In genomic region chr17:31392002-31392855, GRCh38 we compare ENCODE assay signal across 9 cellular contexts. TPM values are rescaled to one million over a fixed set of nuclear protein-coding genes. Genes with fewer than 3 reads are reported as not detected.
DNase-seq lines count a peak whose midpoint lies in the region; ATAC-seq lines count a peak whose summit lies in the region.
"Had no signal": no experiment of that assay in that cellular context is flagged by ENCODE, and none has a peak within 500 bp of the region (broad histone marks: within the 10 kb centered on the region; RNA-seq: fewer than 3 reads in every experiment).

No MANE protein-coding gene starts in this region.

- H3K18ac ChIP-seq in neuronal stem cell (ENCODE audit: low read length): peak overlapping the region; percentile 40

- no peak overlapping the region for H2BK15ac ChIP-seq in neuronal stem cell (ENCODE audit: low read length)

- no peaks in the 10 kb centered on the region for H3K9me3 ChIP-seq in CD4-positive, CD25-positive, alpha-beta regulatory T cell (ENCODE audit: control insufficient read depth in 2 of 2, low read length in 2 of 2)
- no peaks in the 10 kb centered on the region for H3K9me3 ChIP-seq in effector memory CD4-positive, alpha-beta T cell (ENCODE audit: control insufficient read depth, low read length)
- H3K9me3 ChIP-seq in neuronal stem cell (replicated peaks in 1 of 2; ENCODE audit: control insufficient read depth in 2 of 2, insufficient read depth in 1 of 2, low read depth in 1 of 2, low read length in 2 of 2): no peaks in the 10 kb centered on the region

- peaks cover 70% of the 10 kb centered on the region for H3K27me3 Mint-ChIP-seq in CD4-positive, CD25-positive, alpha-beta regulatory T cell
- H3K27me3 Mint-ChIP-seq in IgD-negative memory B cell: peaks cover 36% of the 10 kb centered on the region

- peak overlapping the region; percentile 75 for H3K9ac ChIP-seq in neuronal stem cell (ENCODE audit: low read depth, low read length, poor library complexity)

- no peak overlapping the region for H3K4me3 ChIP-seq in CD4-positive, CD25-positive, alpha-beta regulatory T cell (ENCODE audit: low read depth, low read length)
- H3K4me3 ChIP-seq in effector memory CD4-positive, alpha-beta T cell (ENCODE audit: insufficient read depth, low read depth, low read length, poor library complexity, severe bottlenecking): peak overlapping the region; percentile 25
- H3K4me3 ChIP-seq in neuronal stem cell (ENCODE audit: low read length in 2 of 2): peak overlapping the region; percentile 44 to 79

- H3K27me3 ChIP-seq in CD4-positive, CD25-positive, alpha-beta regulatory T cell (ENCODE audit: control insufficient read depth, insufficient read depth, low read length): peaks cover 9% of the 10 kb centered on the region
- peaks cover 17% of the 10 kb centered on the region for H3K27me3 ChIP-seq in effector memory CD4-positive, alpha-beta T cell (replicated peaks; ENCODE audit: control insufficient read depth, insufficient read depth, low read length, poor library complexity, severe bottlenecking)
- peaks cover 9 to 50% (median 40%) of the 10 kb centered on the region in 3 experiments for H3K27me3 ChIP-seq in neuronal stem cell (ENCODE audit: control insufficient read depth in 3 of 3, insufficient read depth in 3 of 3, low read depth in 1 of 3, low read length in 3 of 3)

- no peak overlapping the region for H3K4ac ChIP-seq in neuronal stem cell (ENCODE audit: low read length)

- H4K8ac ChIP-seq in neuronal stem cell (ENCODE audit: low read depth, low read length): no peak overlapping the region

- peak overlapping the region; percentile 50 for H3K14ac ChIP-seq in neuronal stem cell (ENCODE audit: low read length)

- peak overlapping the region in 1 of 3 donors; percentile 62 for H3K27ac Mint-ChIP-seq in CD4-positive, CD25-positive, alpha-beta regulatory T cell
- peak overlapping the region in 1 of 3 donors; percentile 31 for H3K27ac Mint-ChIP-seq in IgD-negative memory B cell

- no peak overlapping the region for H2BK5ac ChIP-seq in neuronal stem cell (ENCODE audit: low read length)

- no CpG with 5 or more reads among the region's 52 CpGs for WGBS in neuronal stem cell (ENCODE audit: extremely low coverage in 2 of 2, insufficient read length in 2 of 2, insufficient replicate concordance in 1 of 2), 2 donors

- peaks cover 8% of the 10 kb centered on the region for H3K4me1 ChIP-seq in CD4-positive, CD25-positive, alpha-beta regulatory T cell (ENCODE audit: control insufficient read depth, insufficient read depth, low read length, poor library complexity, severe bottlenecking)
- peaks cover 5% of the 10 kb centered on the region for H3K4me1 ChIP-seq in effector memory CD4-positive, alpha-beta T cell (ENCODE audit: control insufficient read depth, insufficient read depth, low read length, poor library complexity, severe bottlenecking)
- peaks cover 0 to 3% of the 10 kb centered on the region in 2 donors for H3K4me1 ChIP-seq in neuronal stem cell (ENCODE audit: control insufficient read depth in 2 of 2, insufficient read depth in 1 of 2, low read depth in 1 of 2, low read length in 2 of 2)

- H3K27ac ChIP-seq in CD4-positive, CD25-positive, alpha-beta regulatory T cell (ENCODE audit: insufficient read depth, low read length, poor library complexity, severe bottlenecking): no peak overlapping the region
- no peak overlapping the region for H3K27ac ChIP-seq in effector memory CD4-positive, alpha-beta T cell (ENCODE audit: insufficient read depth, low read length, poor library complexity, severe bottlenecking)
- no peak overlapping the region for H3K27ac ChIP-seq in neuronal stem cell (replicated peaks; ENCODE audit: low read length)
- H3K27ac ChIP-seq: epithelial cell of prostate had no signal

- peaks cover 0 to 17% (median 11%) of the 10 kb centered on the region in 4 donors for H3K4me1 Mint-ChIP-seq in CD4-positive, CD25-positive, alpha-beta regulatory T cell
- peaks cover 5 to 10% (median 8%) of the 10 kb centered on the region in 3 donors for H3K4me1 Mint-ChIP-seq in IgD-negative memory B cell

- H2AFZ ChIP-seq in neuronal stem cell (ENCODE audit: low read length): peak overlapping the region; percentile 72

- no peaks in the 10 kb centered on the region for H3K36me3 Mint-ChIP-seq in CD4-positive, CD25-positive, alpha-beta regulatory T cell
- H3K36me3 Mint-ChIP-seq in IgD-negative memory B cell: peaks cover 1% of the 10 kb centered on the region

- H2AK5ac ChIP-seq in neuronal stem cell (ENCODE audit: low read depth, low read length): peak overlapping the region; percentile 25

- no peak overlapping the region for H2BK12ac ChIP-seq in neuronal stem cell (ENCODE audit: low read length)

- no peak overlapping the region for H3K23ac ChIP-seq in neuronal stem cell (ENCODE audit: low read depth, low read length, poor library complexity)

- H2BK120ac ChIP-seq in neuronal stem cell (ENCODE audit: low read depth, low read length): no peak overlapping the region

- H3K4me3 Mint-ChIP-seq in CD4-positive, CD25-positive, alpha-beta regulatory T cell: peak overlapping the region; percentile 8 to 84 (median 54)
- peak overlapping the region; percentile 55 to 90 (median 80) for H3K4me3 Mint-ChIP-seq in IgD-negative memory B cell

- no peak for ATAC-seq in CD4-positive, CD25-positive, alpha-beta regulatory T cell (ENCODE audit: low read depth in 2 of 2)
- no peak for ATAC-seq in HG03045 (IDR thresholded peaks at IDR 0.05; ENCODE audit: unreplicated experiment)
- no peak for ATAC-seq in GM18520 (IDR thresholded peaks at IDR 0.05; ENCODE audit: unreplicated experiment)

- peaks cover 0 to 3% (median 0%) of the 10 kb centered on the region in 7 donors for H3K9me3 Mint-ChIP-seq in CD4-positive, CD25-positive, alpha-beta regulatory T cell
- H3K9me3 Mint-ChIP-seq in IgD-negative memory B cell: no peaks in the 10 kb centered on the region

- DNase-seq in CD4-positive, CD25-positive, alpha-beta regulatory T cell: no peak
- DNase-seq in effector memory CD4-positive, alpha-beta T cell: no peak
- DNase-seq in neuronal stem cell (ENCODE audit: low spot score): no peak
- DNase-seq in SIG-M5 treated with dmso at 0.1 percent for 504 hours (lab: John Stamatoyannopoulos, UW; ENCODE audit: unreplicated experiment): no peak
- DNase-seq in stimulated activated CD4-positive, alpha-beta T cell treated with anti-CD3 and anti-CD28 coated beads, Interleukin-2, amount 100 ng/mL, for 24 hours: no peak

- no peaks in the 10 kb centered on the region for H3K79me1 ChIP-seq in neuronal stem cell (ENCODE audit: low read depth, low read length)

- H3K36me3 ChIP-seq in CD4-positive, CD25-positive, alpha-beta regulatory T cell (ENCODE audit: control insufficient read depth, insufficient read depth, low read length): no peaks in the 10 kb centered on the region
- H3K36me3 ChIP-seq in effector memory CD4-positive, alpha-beta T cell (ENCODE audit: control insufficient read depth, insufficient read depth, low read length): no peaks in the 10 kb centered on the region
- no peaks in the 10 kb centered on the region for H3K36me3 ChIP-seq in neuronal stem cell (replicated peaks in 1 of 2; ENCODE audit: control insufficient read depth in 2 of 2, insufficient read depth in 2 of 2, low read length in 2 of 2)

- H3K4me2 ChIP-seq in neuronal stem cell (ENCODE audit: insufficient read depth, low read length, poor library complexity, severe bottlenecking): peak overlapping the region; percentile 69

- no peak overlapping the region for H4K91ac ChIP-seq in neuronal stem cell (ENCODE audit: low read depth, low read length, poor library complexity)

RNA-seq across cellular contexts. Expression of gene RAB11FIP4, which starts 0.8 kb away (rescaled TPM):
- 79.7 TPM for total RNA-seq in CD4-positive, CD25-positive, alpha-beta regulatory T cell
- 10 to 100 TPM; 23.1 to 28.4 (median 23.4) TPM for polyA plus RNA-seq in CD4-positive, CD25-positive, alpha-beta regulatory T cell
- polyA plus RNA-seq in IgD-negative memory B cell: 21.0 TPM
- 10.1 TPM for polyA plus RNA-seq in neuronal stem cell (2013, experiment 1 of 2)
- 10.1 TPM for polyA plus RNA-seq in neuronal stem cell (2013, experiment 2 of 2)
